In genomic region chr1:164765993-164766720, GRCh38 we compare ENCODE assay signal across 14 cellular contexts.
A peak's percentile ranks its signal among the peaks of the same experiment; 100 is the strongest.
DNase-seq lines count a peak whose midpoint lies in the region; ATAC-seq and TF ChIP-seq lines count a peak whose summit lies in the region.
"Had no signal": no experiment of that assay in that cellular context is flagged by ENCODE, and none has a peak within 500 bp of the region (broad histone marks: within the 10 kb centered on the region; RNA-seq: fewer than 3 reads in every experiment).

No MANE protein-coding gene starts in this region.

- peaks cover 34% of the 10 kb centered on the region for H4K20me1 ChIP-seq in neural progenitor cell (ENCODE audit: low read depth)

- DNase-seq in heart right ventricle (no peak), left ventricle myocardium superior (no peak), chondrocyte (ENCODE audit: low spot score) (no peak), neural progenitor cell (ENCODE audit: low spot score) (no peak), NCI-H187 (lab: John Stamatoyannopoulos, UW) (no peak), NCI-H2171 treated with DMSO at 0.1 percent for 48 hours (lab: John Stamatoyannopoulos, UW) (no peak)
- no peak for DNase-seq in stimulated activated CD4-positive, alpha-beta T cell treated with anti-CD3 and anti-CD28 coated beads, Interleukin-4, amount 100 ng/mL, for 1 hour
- DNase-seq: activated CD4-positive, alpha-beta T cell treated with anti-CD3 and anti-CD28 coated beads, Interleukin-2, amount 50 U/mL, for 48 hours; CD8-positive, alpha-beta T cell; GDM1; midbrain; thyroid gland had no signal

- intact Hi-C loops in heart right ventricle (cut with DNase I) (loop anchor here in 1 of 10 donors (5.0 kb wide), 1 partner anchor 129 kb away; no protein-coding TSS in a partner anchor), left ventricle myocardium superior (cut with micrococcal nuclease) (no loop called here)

- ATAC-seq in heart right ventricle (peak in 1 of 8 donors; percentile 35), left ventricle myocardium superior (no peak), HG02884 (IDR thresholded peaks at IDR 0.05; ENCODE audit: unreplicated experiment) (no peak)
- ATAC-seq: CD8-positive, alpha-beta T cell had no signal

- H3K4me3 Mint-ChIP-seq in chondrocyte (ENCODE audit: unreplicated experiment) (no peak overlapping the region), neural progenitor cell (no peak overlapping the region)
- H3K4me3 Mint-ChIP-seq: activated T-helper 1 cell treated with anti-CD3 and anti-CD28 coated beads, Interleukin-12 subunit alpha, Interleukin-12 subunit beta, Interleukin-2, Interleukin-4 antibody, amounts not matched to agents 30 ng/mL and 10 ng/mL and 1 ng/mL, durations not matched to agents 14 hours and 24 hours and 36 hours; CD8-positive, alpha-beta T cell had no signal

- no peak overlapping the region for H2AFZ ChIP-seq in neural progenitor cell (replicated peaks)

- H3K9ac ChIP-seq in neural progenitor cell: no peak overlapping the region

- H3K27ac ChIP-seq in heart right ventricle (peak overlapping the region in 8 of 10 donors; percentile 11 to 63 (median 40)), neural progenitor cell (no peak overlapping the region)

- peaks cover 67% of the 10 kb centered on the region for H3K79me2 ChIP-seq in neural progenitor cell (ENCODE audit: low read depth)

- H3K27ac Mint-ChIP-seq in chondrocyte (ENCODE audit: unreplicated experiment) (peak overlapping the region; percentile 93), neural progenitor cell (peak overlapping the region; percentile 2)
- H3K27ac Mint-ChIP-seq: activated T-helper 1 cell treated with anti-CD3 and anti-CD28 coated beads, Interleukin-12 subunit alpha, Interleukin-12 subunit beta, Interleukin-2, Interleukin-4 antibody, amounts not matched to agents 30 ng/mL and 10 ng/mL and 1 ng/mL, durations not matched to agents 14 hours and 24 hours and 36 hours; CD8-positive, alpha-beta T cell had no signal

- H3K36me3 Mint-ChIP-seq in chondrocyte (ENCODE audit: low read depth) (no peaks in the 10 kb centered on the region), neural progenitor cell (peaks cover 21% of the 10 kb centered on the region)
- H3K36me3 Mint-ChIP-seq: CD8-positive, alpha-beta T cell had no signal

- no peaks in the 10 kb centered on the region for H3K9me3 Mint-ChIP-seq in chondrocyte (ENCODE audit: low read depth)
- H3K9me3 Mint-ChIP-seq in neural progenitor cell: peaks cover 6% of the 10 kb centered on the region
- H3K9me3 Mint-ChIP-seq: activated T-helper 1 cell treated with anti-CD3 and anti-CD28 coated beads, Interleukin-12 subunit alpha, Interleukin-12 subunit beta, Interleukin-2, Interleukin-4 antibody, amounts not matched to agents 30 ng/mL and 10 ng/mL and 1 ng/mL, durations not matched to agents 14 hours and 24 hours and 36 hours; CD8-positive, alpha-beta T cell had no signal

- 68 to 73% methylated on average over 1 of the region's 1 CpG for WGBS in heart right ventricle, 2 donors

- H3K27me3 ChIP-seq in heart right ventricle: no peaks in the 10 kb centered on the region
- H3K27me3 ChIP-seq in neural progenitor cell: no peaks in the 10 kb centered on the region
- H3K27me3 ChIP-seq: thyroid gland had no signal

- H3K4me1 Mint-ChIP-seq in chondrocyte (ENCODE audit: low read depth) (peaks cover 56% of the 10 kb centered on the region), neural progenitor cell (peaks cover 40% of the 10 kb centered on the region)

- H3K4me1 ChIP-seq in heart right ventricle: peaks cover 3 to 69% (median 54%) of the 10 kb centered on the region in 9 donors
- peaks cover 5% of the 10 kb centered on the region for H3K4me1 ChIP-seq in neural progenitor cell

- H3K36me3 ChIP-seq in heart right ventricle (no peaks in the 10 kb centered on the region), neural progenitor cell (no peaks in the 10 kb centered on the region)
- H3K36me3 ChIP-seq: thyroid gland had no signal

- TF ChIP-seq CTCF in heart right ventricle (IDR thresholded peaks at IDR 0.05): no peak
- no peak for TF ChIP-seq CTCF in chondrocyte (IDR thresholded peaks at IDR 0.05)
- TF ChIP-seq CTCF in neural progenitor cell (IDR thresholded peaks at IDR 0.05): no peak

- H3K4me3 ChIP-seq in heart right ventricle (no peak overlapping the region), neural progenitor cell (no peak overlapping the region)
- H3K4me3 ChIP-seq: thyroid gland had no signal

- no peaks in the 10 kb centered on the region for H3K9me3 ChIP-seq in heart right ventricle
- no peaks in the 10 kb centered on the region for H3K9me3 ChIP-seq in neural progenitor cell (ENCODE audit: low read depth)
- H3K9me3 ChIP-seq: thyroid gland had no signal

- H3K27me3 Mint-ChIP-seq in chondrocyte (ENCODE audit: low read depth): no peaks in the 10 kb centered on the region
- no peaks in the 10 kb centered on the region for H3K27me3 Mint-ChIP-seq in neural progenitor cell (ENCODE audit: insufficient read depth, low read depth)

- no peaks in the 10 kb centered on the region for H3F3A ChIP-seq in neural progenitor cell (ENCODE audit: low read depth)

- H3K4me2 ChIP-seq in neural progenitor cell: no peak overlapping the region
